Comparison of ENCODE assay signal across 8 cellular contexts in the genomic region with DNA sequence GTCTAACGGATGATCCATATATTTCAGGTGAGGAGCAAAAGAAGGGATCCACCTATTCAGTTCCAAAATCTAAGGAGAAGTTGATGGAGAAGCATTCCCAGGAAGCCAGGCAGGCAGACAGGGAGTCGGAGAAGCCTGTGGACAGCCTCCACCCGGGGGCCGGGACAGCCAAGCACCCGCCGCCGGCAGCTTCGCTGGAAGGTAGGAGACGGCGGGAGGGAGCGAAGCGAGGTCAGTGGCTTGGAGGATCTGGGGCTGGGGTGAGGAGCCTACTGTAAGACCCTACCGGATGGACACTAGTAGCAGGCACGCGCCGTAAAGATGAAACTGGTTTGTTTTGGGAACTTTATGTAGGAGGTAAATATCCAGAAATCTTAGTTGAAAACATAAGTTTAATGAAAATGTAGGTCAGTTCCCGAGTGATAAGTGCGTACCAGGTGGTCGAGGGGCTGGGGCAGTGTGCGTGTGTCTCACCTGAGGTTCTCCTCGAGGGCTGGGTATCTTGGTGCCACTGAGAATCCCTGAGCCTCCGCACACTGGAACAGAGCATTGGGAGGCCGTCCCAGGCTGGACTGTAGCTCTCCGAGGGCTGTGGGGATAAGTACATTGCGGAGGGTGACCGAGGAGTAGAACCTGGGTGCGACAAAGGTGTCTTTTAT. TPM values are rescaled to one million over a fixed set of nuclear protein-coding genes. Genes with fewer than 3 reads are reported as not detected.
DNase-seq lines count a peak whose midpoint lies in the region; ATAC-seq, FAIRE-seq and TF ChIP-seq lines count a peak whose summit lies in the region.

No MANE protein-coding gene starts in this region.

- ATAC-seq in HG02759 (IDR thresholded peaks at IDR 0.05; ENCODE audit: unreplicated experiment): no peak

- H3K9me3 Mint-ChIP-seq in activated CD4-positive, alpha-beta T cell treated with anti-CD3 and anti-CD28 coated beads, Interleukin-2, amount 10 ng/mL, durations not matched to agents 7 days and 5 days: no peaks in the 10 kb centered on the region

- H3K36me3 ChIP-seq in duodenal mucosa (ENCODE audit: control insufficient read depth in 1 of 2, insufficient read depth in 2 of 2, low read length in 2 of 2) (peaks cover 4 to 19% of the 10 kb centered on the region in 2 donors), mucosa of rectum (ENCODE audit: control insufficient read depth in 2 of 2, insufficient read depth in 2 of 2, low read length in 2 of 2) (peaks cover 0 to 17% of the 10 kb centered on the region in 2 donors)

- POLR2A ChIA-PET in activated CD4-positive, alpha-beta T cell treated with anti-CD3 and anti-CD28 coated beads, Interleukin-2, amount 10 ng/mL, durations not matched to agents 7 days and 5 days (lab: Charles Lee): no interaction called here

- H3K27me3 ChIP-seq in duodenal mucosa (ENCODE audit: control insufficient read depth in 1 of 2, insufficient read depth in 2 of 2, low read length in 2 of 2): no peaks in the 10 kb centered on the region
- no peaks in the 10 kb centered on the region for H3K27me3 ChIP-seq in mucosa of rectum (ENCODE audit: control insufficient read depth in 2 of 2, insufficient read depth in 2 of 2, low read length in 2 of 2)

- H3K4me3 ChIP-seq in duodenal mucosa (ENCODE audit: low read depth in 1 of 2, low read length in 2 of 2) (peak overlapping the region; percentile 80 to 91), mucosa of rectum (ENCODE audit: low read length in 2 of 2) (peak overlapping the region; percentile 95)

- peak overlapping the region; percentile 74 for H3K27ac Mint-ChIP-seq in activated CD4-positive, alpha-beta T cell treated with anti-CD3 and anti-CD28 coated beads, Interleukin-2, amount 10 ng/mL, durations not matched to agents 7 days and 5 days

- DNase-seq in activated CD4-positive, alpha-beta T cell treated with anti-CD3 and anti-CD28 coated beads, Interleukin-2, amount 10 ng/mL, durations not matched to agents 7 days and 5 days: no peak
- no peak for DNase-seq in activated CD4-positive, alpha-beta T cell treated with anti-CD3 and anti-CD28 coated beads, Interleukin-2, amount 50 U/mL, for 4 hours
- DNase-seq in OCI-M1 (lab: John Stamatoyannopoulos, UW) (peak; percentile 53), Ammon's horn (ENCODE audit: low spot score) (no peak), GM12892 (ENCODE audit: insufficient read length) (no peak)

- H3K9ac ChIP-seq in duodenal mucosa (ENCODE audit: low read depth in 1 of 2, low read length in 2 of 2): peak overlapping the region; percentile 89 to 94
- H3K9ac ChIP-seq in mucosa of rectum (ENCODE audit: low read depth in 1 of 2, low read length in 2 of 2): peak overlapping the region; percentile 91 to 96

- CTCF ChIA-PET in activated CD4-positive, alpha-beta T cell treated with anti-CD3 and anti-CD28 coated beads, Interleukin-2, amount 10 ng/mL, durations not matched to agents 7 days and 5 days (lab: Charles Lee): interaction anchor here (1.1 to 2.1 kb wide), 2 partner anchors 12 to 42 kb away, joined by 3 to 13 read pairs; no protein-coding TSS in a partner anchor

- no peak for FAIRE-seq in GM12892 (lab: Jason Lieb, UNC)

- H3K9me3 ChIP-seq in duodenal mucosa (ENCODE audit: control insufficient read depth in 1 of 2, low read length in 2 of 2) (no peaks in the 10 kb centered on the region), mucosa of rectum (ENCODE audit: control insufficient read depth in 2 of 2, low read length in 2 of 2) (no peaks in the 10 kb centered on the region)

- peaks cover 23 to 25% of the 10 kb centered on the region in 2 donors for H3K4me1 ChIP-seq in duodenal mucosa (ENCODE audit: control insufficient read depth in 1 of 2, insufficient read depth in 2 of 2, low read length in 2 of 2)
- H3K4me1 ChIP-seq in mucosa of rectum (ENCODE audit: control insufficient read depth in 2 of 2, insufficient read depth in 2 of 2, low read length in 2 of 2): peaks cover 12 to 13% of the 10 kb centered on the region in 2 donors

- peak overlapping the region; percentile 79 for H3K4me3 Mint-ChIP-seq in activated CD4-positive, alpha-beta T cell treated with anti-CD3 and anti-CD28 coated beads, Interleukin-2, amount 10 ng/mL, durations not matched to agents 7 days and 5 days

- H3K27ac ChIP-seq in duodenal mucosa (ENCODE audit: low read depth, low read length) (no peak overlapping the region), mucosa of rectum (ENCODE audit: low read depth in 2 of 2, low read length in 2 of 2) (peak overlapping the region; percentile 84 to 86)

- H3K4me1 Mint-ChIP-seq in activated CD4-positive, alpha-beta T cell treated with anti-CD3 and anti-CD28 coated beads, Interleukin-2, amount 10 ng/mL, durations not matched to agents 7 days and 5 days: peaks cover 48% of the 10 kb centered on the region

- no peak for TF ChIP-seq POLR2A in GM12892 (IDR thresholded peaks at IDR 0.05; ENCODE audit: low read depth, low read length)

- H3K36me3 Mint-ChIP-seq in activated CD4-positive, alpha-beta T cell treated with anti-CD3 and anti-CD28 coated beads, Interleukin-2, amount 10 ng/mL, durations not matched to agents 7 days and 5 days (ENCODE audit: low read depth): peaks cover 32% of the 10 kb centered on the region

- H3K27me3 Mint-ChIP-seq in activated CD4-positive, alpha-beta T cell treated with anti-CD3 and anti-CD28 coated beads, Interleukin-2, amount 10 ng/mL, durations not matched to agents 7 days and 5 days: no peaks in the 10 kb centered on the region

RNA-seq across cellular contexts. Expression of a gene that starts 0.7 kb away (rescaled TPM):
- 10 to 100 TPM; 14.5 to 14.8 TPM for total RNA-seq in activated CD4-positive, alpha-beta T cell treated with anti-CD3 and anti-CD28 coated beads, Interleukin-2, amount 10 ng/mL, durations not matched to agents 7 days and 5 days
- 7.3 TPM for polyA plus RNA-seq in GM12892 (2012; ENCODE audit: missing spikeins)

RNA-seq across cellular contexts. Expression of a gene that starts 0.8 kb away (rescaled TPM):
- 100 to 1,000 TPM in 1 of 2 experiments, 10 to 100 TPM in 1; 77.6 to 102 TPM for total RNA-seq in activated CD4-positive, alpha-beta T cell treated with anti-CD3 and anti-CD28 coated beads, Interleukin-2, amount 10 ng/mL, durations not matched to agents 7 days and 5 days
- 29.3 TPM for polyA plus RNA-seq in GM12892 (2012; ENCODE audit: missing spikeins)

RNA-seq across cellular contexts. Expression of a gene that starts 28.1 kb away (rescaled TPM):
- 10 to 100 TPM; 83.1 to 96.8 TPM for total RNA-seq in activated CD4-positive, alpha-beta T cell treated with anti-CD3 and anti-CD28 coated beads, Interleukin-2, amount 10 ng/mL, durations not matched to agents 7 days and 5 days
- 40.0 TPM for polyA plus RNA-seq in GM12892 (2012; ENCODE audit: missing spikeins)

RNA-seq across cellular contexts. Expression of a gene that starts 43.2 kb away (rescaled TPM):
- total RNA-seq in activated CD4-positive, alpha-beta T cell treated with anti-CD3 and anti-CD28 coated beads, Interleukin-2, amount 10 ng/mL, durations not matched to agents 7 days and 5 days: 1 to 10 TPM; 5.3 to 8.0 TPM
- polyA plus RNA-seq in GM12892 (2012; ENCODE audit: missing spikeins): 1.1 TPM

RNA-seq across cellular contexts. Expression of a gene that starts 44.9 kb away (rescaled TPM):
- total RNA-seq in activated CD4-positive, alpha-beta T cell treated with anti-CD3 and anti-CD28 coated beads, Interleukin-2, amount 10 ng/mL, durations not matched to agents 7 days and 5 days: not detected
- not detected for polyA plus RNA-seq in GM12892 (2012; ENCODE audit: missing spikeins)
